Comparison of ENCODE assay signal across 19 cellular contexts in the genomic region with DNA sequence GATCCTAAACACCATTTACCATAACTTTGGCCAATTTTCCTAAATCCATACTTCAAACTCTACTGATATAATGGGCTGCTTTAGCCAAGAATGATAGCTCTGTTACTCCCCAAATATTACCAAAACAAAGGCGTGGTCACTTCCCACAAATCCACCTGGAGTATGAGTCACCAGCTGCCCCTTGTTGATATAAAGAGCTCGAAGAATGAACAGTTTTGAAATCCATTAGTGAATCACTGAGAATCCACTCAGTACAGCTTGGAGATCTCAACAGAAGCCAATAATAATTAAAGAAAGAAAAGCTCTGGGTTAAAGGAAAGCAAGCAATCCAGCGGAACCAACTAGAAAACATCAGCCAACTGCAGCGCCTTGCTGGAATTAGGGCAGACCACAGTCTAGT.
DNase-seq lines count a peak whose midpoint lies in the region; ATAC-seq and TF ChIP-seq lines count a peak whose summit lies in the region.
"Had no signal": no experiment of that assay in that cellular context is flagged by ENCODE, and none has a peak within 500 bp of the region (broad histone marks: within the 10 kb centered on the region; RNA-seq: fewer than 3 reads in every experiment).

No MANE protein-coding gene starts in this region.

- no peaks in the 10 kb centered on the region for H3K4me1 ChIP-seq in RWPE2 (ENCODE audit: insufficient read depth, poor library complexity, severe bottlenecking)
- H3K4me1 ChIP-seq: parathyroid adenoma, sigmoid colon, tibial artery had no signal

- peak; percentile 3 for DNase-seq in AG10803 (ENCODE audit: low read depth)
- DNase-seq in DMS79 treated with DMSO at 0.1 percent for 48 hours (lab: John Stamatoyannopoulos, UW): peak; percentile 81
- DNase-seq in NCI-H2107 treated with DMSO at 0.1 percent for 48 hours (lab: John Stamatoyannopoulos, UW; ENCODE audit: unreplicated experiment): peak; percentile 77
- DNase-seq in RWPE2 (ENCODE audit: low spot score): no peak
- no peak for DNase-seq in ecto neural progenitor cell (ENCODE audit: low spot score)
- no peak for DNase-seq in stimulated activated naive CD8-positive, alpha-beta T cell treated with anti-CD3 and anti-CD28 coated beads, Interleukin-15, amount 100 ng/mL, for 72 hours
- DNase-seq: activated CD4-positive, alpha-beta T cell treated with anti-CD3 and anti-CD28 coated beads, Interleukin-2, amount 50 U/mL, for 48 hours; activated gamma-delta T cell treated with Interleukin-2 at 50 U/mL for 16 hours; activated T-cell treated with anti-CD3 and anti-CD28 coated beads for 4 hours; CD8-positive, alpha-beta T cell; NCI-H446 treated with DMSO at 0.1 percent for 48 hours; sigmoid colon; stimulated activated naive B cell treated with anti-CD40 and anti-IgM and Interleukin-4, amounts not matched to agents 10 μg/mL and 1 μg/mL and 100 μg/mL, for 72 hours; tibial artery had no signal

- H3K4me3 ChIP-seq in AG10803 (ENCODE audit: low read length) (no peak overlapping the region), RWPE2 (ENCODE audit: severe bottlenecking) (no peak overlapping the region)
- H3K4me3 ChIP-seq: sigmoid colon, tibial artery had no signal

- H3K4me3 Mint-ChIP-seq in stimulated activated naive CD8-positive, alpha-beta T cell treated with anti-CD3 and anti-CD28 coated beads, Interleukin-15, amount 100 ng/mL, for 72 hours: no peak overlapping the region
- H3K4me3 Mint-ChIP-seq: CD8-positive, alpha-beta T cell; natural killer cell treated with Interleukin-12 subunit alpha and Interleukin-12 subunit beta and Interleukin-15 and Interleukin-18, amount 100 ng/mL, for 72 hours; stimulated activated naive B cell treated with anti-CD40 and anti-IgM and Interleukin-4, amounts not matched to agents 10 μg/mL and 1 μg/mL and 100 μg/mL, for 72 hours; WTC11 had no signal

- H3K4me1 Mint-ChIP-seq in stimulated activated naive CD8-positive, alpha-beta T cell treated with anti-CD3 and anti-CD28 coated beads, Interleukin-15, amount 100 ng/mL, for 72 hours: no peaks in the 10 kb centered on the region
- H3K4me1 Mint-ChIP-seq: stimulated activated naive B cell treated with anti-CD40 and anti-IgM and Interleukin-4, amounts not matched to agents 10 μg/mL and 1 μg/mL and 100 μg/mL, for 72 hours had no signal

- H3K9me3 ChIP-seq in RWPE2 (ENCODE audit: severe bottlenecking): peaks cover 3% of the 10 kb centered on the region
- H3K9me3 ChIP-seq: sigmoid colon, tibial artery had no signal

- H3K27ac ChIP-seq in RWPE2 (ENCODE audit: poor library complexity, severe bottlenecking): no peak overlapping the region
- H3K27ac ChIP-seq: parathyroid adenoma, sigmoid colon, tibial artery had no signal

- H3K27me3 Mint-ChIP-seq in stimulated activated naive CD8-positive, alpha-beta T cell treated with anti-CD3 and anti-CD28 coated beads, Interleukin-15, amount 100 ng/mL, for 72 hours: peaks cover 8% of the 10 kb centered on the region
- H3K27me3 Mint-ChIP-seq: natural killer cell treated with Interleukin-12 subunit alpha and Interleukin-12 subunit beta and Interleukin-15 and Interleukin-18, amount 100 ng/mL, for 72 hours; stimulated activated naive B cell treated with anti-CD40 and anti-IgM and Interleukin-4, amounts not matched to agents 10 μg/mL and 1 μg/mL and 100 μg/mL, for 72 hours had no signal

- H3K27ac Mint-ChIP-seq in stimulated activated naive CD8-positive, alpha-beta T cell treated with anti-CD3 and anti-CD28 coated beads, Interleukin-15, amount 100 ng/mL, for 72 hours: no peak overlapping the region
- H3K27ac Mint-ChIP-seq: CD8-positive, alpha-beta T cell; natural killer cell treated with Interleukin-12 subunit alpha and Interleukin-12 subunit beta and Interleukin-15 and Interleukin-18, amount 100 ng/mL, for 72 hours; stimulated activated naive B cell treated with anti-CD40 and anti-IgM and Interleukin-4, amounts not matched to agents 10 μg/mL and 1 μg/mL and 100 μg/mL, for 72 hours; WTC11 had no signal

- ATAC-seq in RWPE2 (ENCODE audit: low read depth) (peak; percentile 74), GM21576 (IDR thresholded peaks at IDR 0.05; ENCODE audit: unreplicated experiment) (no peak), HG03354 (IDR thresholded peaks at IDR 0.05; ENCODE audit: poor library complexity, severe bottlenecking, unreplicated experiment) (no peak)
- ATAC-seq in stimulated activated naive CD8-positive, alpha-beta T cell treated with anti-CD3 and anti-CD28 coated beads, Interleukin-15, amount 100 ng/mL, for 72 hours: no peak
- ATAC-seq: CD8-positive, alpha-beta T cell; natural killer cell treated with Interleukin-12 subunit alpha and Interleukin-12 subunit beta and Interleukin-15 and Interleukin-18, amount 100 ng/mL, for 72 hours; stimulated activated naive B cell treated with anti-CD40 and anti-IgM and Interleukin-4, amounts not matched to agents 10 μg/mL and 1 μg/mL and 100 μg/mL, for 72 hours; WTC11 had no signal

- no peaks in the 10 kb centered on the region for H3K9me3 Mint-ChIP-seq in stimulated activated naive CD8-positive, alpha-beta T cell treated with anti-CD3 and anti-CD28 coated beads, Interleukin-15, amount 100 ng/mL, for 72 hours
- H3K9me3 Mint-ChIP-seq: CD8-positive, alpha-beta T cell; WTC11 had no signal

- H3K27me3 ChIP-seq in RWPE2 (ENCODE audit: insufficient read depth, poor library complexity, severe bottlenecking): no peaks in the 10 kb centered on the region
- H3K27me3 ChIP-seq: sigmoid colon, tibial artery had no signal

- no peaks in the 10 kb centered on the region for H3K36me3 ChIP-seq in RWPE2 (ENCODE audit: low read depth)
- H3K36me3 ChIP-seq: sigmoid colon, tibial artery had no signal

- TF ChIP-seq CTCF in AG10803 (conservative IDR thresholded peaks at IDR 0.05; ENCODE audit: low read length): no peak
- no peak for TF ChIP-seq CTCF in RWPE2 (IDR thresholded peaks at IDR 0.05; ENCODE audit: poor library complexity, severe bottlenecking)

Comparison
In these comparisons a context has a peak if more than half of its experiments do, and no peak if none do; other contexts are left out.
1. DNase-seq: peak in AG10803 (single experiment), DMS79 treated with DMSO at 0.1 percent for 48 hours (single experiment) and NCI-H2107 treated with DMSO at 0.1 percent for 48 hours (single experiment); none in RWPE2 (single experiment), ecto neural progenitor cell (single experiment) and stimulated activated naive CD8-positive, alpha-beta T cell treated with anti-CD3 and anti-CD28 coated beads, Interleukin-15, amount 100 ng/mL, for 72 hours (0 of 2).